Comparison of ENCODE assay signal across 13 cellular contexts in the genomic region with DNA sequence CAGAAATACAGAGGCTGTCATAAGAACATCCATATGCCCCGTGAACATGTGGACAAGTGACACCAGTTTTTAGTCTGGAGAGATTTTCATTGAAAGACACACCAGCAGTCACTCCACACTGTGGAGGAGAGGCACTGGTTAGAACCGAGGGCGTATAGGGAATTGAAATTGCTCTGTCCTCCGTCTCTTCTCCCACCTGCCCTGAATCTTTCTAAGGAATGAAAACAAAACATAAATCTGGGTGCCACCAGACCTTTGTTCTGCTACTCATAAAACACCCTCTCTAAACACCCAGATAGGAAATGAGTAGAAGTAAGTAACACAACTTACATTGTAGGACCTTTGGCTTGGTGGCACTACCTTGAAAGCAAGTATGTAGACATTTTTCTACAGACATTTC. TPM values are rescaled to one million over a fixed set of nuclear protein-coding genes. Genes with fewer than 3 reads are reported as not detected.
A peak's percentile ranks its signal among the peaks of the same experiment; 100 is the strongest.
DNase-seq lines count a peak whose midpoint lies in the region; ATAC-seq and TF ChIP-seq lines count a peak whose summit lies in the region.
"Had no signal": no experiment of that assay in that cellular context is flagged by ENCODE, and none has a peak within 500 bp of the region (broad histone marks: within the 10 kb centered on the region; RNA-seq: fewer than 3 reads in every experiment).

No MANE protein-coding gene starts in this region.

- H3K36me3 ChIP-seq in colonic mucosa = no peaks in the 10 kb centered on the region
- H3K36me3 ChIP-seq in neuron (ENCODE audit: insufficient read depth, low read length) = no peaks in the 10 kb centered on the region
- H3K36me3 ChIP-seq in gastrocnemius medialis = no peaks in the 10 kb centered on the region
- H3K36me3 ChIP-seq: right atrium auricular region had no signal

- H3K9me3 ChIP-seq in colonic mucosa = no peaks in the 10 kb centered on the region
- H3K9me3 ChIP-seq in neuron (ENCODE audit: low read length) = no peaks in the 10 kb centered on the region
- no peaks in the 10 kb centered on the region for H3K9me3 ChIP-seq in gastrocnemius medialis
- H3K9me3 ChIP-seq: right atrium auricular region had no signal

- H3K4me1 ChIP-seq in colonic mucosa = peaks cover 3% of the 10 kb centered on the region
- peaks cover 13% of the 10 kb centered on the region for H3K4me1 ChIP-seq in neuron (ENCODE audit: insufficient read depth, low read length)
- H3K4me1 ChIP-seq in gastrocnemius medialis = peaks cover 15 to 24% of the 10 kb centered on the region in 2 donors

- H3K4me1 Mint-ChIP-seq in activated CD4-positive, alpha-beta T cell treated with anti-CD3 and anti-CD28 coated beads for 36 hours = peaks cover 10% of the 10 kb centered on the region

- POLR2A ChIA-PET in activated CD4-positive, alpha-beta T cell treated with anti-CD3 and anti-CD28 coated beads for 36 hours (lab: Charles Lee) = no interaction called here

- no peak for TF ChIP-seq CTCF in colonic mucosa (IDR thresholded peaks at IDR 0.05)
- TF ChIP-seq CTCF in gastrocnemius medialis (IDR thresholded peaks at IDR 0.05 in 4 of 5, conservative IDR thresholded peaks at IDR 0.05 in 1 of 5) = no peak

- ATAC-seq in activated CD4-positive, alpha-beta T cell treated with anti-CD3 and anti-CD28 coated beads for 36 hours = no peak
- ATAC-seq in gastrocnemius medialis = no peak

- H3K4me3 ChIP-seq in colonic mucosa (peak overlapping the region; percentile 56), neuron (ENCODE audit: low read length) (peak overlapping the region; percentile 91), gastrocnemius medialis (peak overlapping the region in 1 of 4 donors; percentile 78)

- H3K27ac ChIP-seq in colonic mucosa (no peak overlapping the region), gastrocnemius medialis (peak overlapping the region in 1 of 4 donors; percentile 87)
- H3K27ac ChIP-seq: coronary artery had no signal

- H3K27me3 Mint-ChIP-seq in activated CD4-positive, alpha-beta T cell treated with anti-CD3 and anti-CD28 coated beads for 36 hours = peaks cover 69% of the 10 kb centered on the region

- TF ChIP-seq POLR2A in gastrocnemius medialis (IDR thresholded peaks at IDR 0.05) = no peak

- no peaks in the 10 kb centered on the region for H3K36me3 Mint-ChIP-seq in activated CD4-positive, alpha-beta T cell treated with anti-CD3 and anti-CD28 coated beads for 36 hours (ENCODE audit: low read depth)

- DNase-seq in activated CD4-positive, alpha-beta T cell treated with anti-CD3 and anti-CD28 coated beads for 36 hours = no peak
- DNase-seq in activated CD4-positive, alpha-beta T cell treated with anti-CD3 and anti-CD28 coated beads for 1 hour = no peak
- DNase-seq in NCI-H748 (lab: John Stamatoyannopoulos, UW; ENCODE audit: unreplicated experiment) (peak; percentile 48), colonic mucosa (no peak), NOMO-1 treated with DMSO at 0.1 percent for 48 hours (lab: John Stamatoyannopoulos, UW; ENCODE audit: unreplicated experiment) (no peak), gastrocnemius medialis (no peak), NCI-H82 (lab: John Stamatoyannopoulos, UW) (no peak)
- DNase-seq: activated effector memory CD4-positive, alpha-beta T cell treated with anti-CD3 and anti-CD28 coated beads, Interleukin-2, amount 50 U/mL, for 16 hours; NCI-H2107; trophoblast cell had no signal

- peak overlapping the region; percentile 55 for H3K4me3 Mint-ChIP-seq in activated CD4-positive, alpha-beta T cell treated with anti-CD3 and anti-CD28 coated beads for 36 hours

- CTCF ChIA-PET in activated CD4-positive, alpha-beta T cell treated with anti-CD3 and anti-CD28 coated beads for 36 hours (lab: Charles Lee) = no interaction called here

- H3K9me3 Mint-ChIP-seq in activated CD4-positive, alpha-beta T cell treated with anti-CD3 and anti-CD28 coated beads for 36 hours (ENCODE audit: low read depth) = no peaks in the 10 kb centered on the region

- no peak overlapping the region for H3K9ac ChIP-seq in colonic mucosa (ENCODE audit: low read depth in 2 of 2, low read length in 2 of 2)

- no peak overlapping the region for H3K27ac Mint-ChIP-seq in activated CD4-positive, alpha-beta T cell treated with anti-CD3 and anti-CD28 coated beads for 36 hours

- in situ Hi-C loops in gastrocnemius medialis (cut with MboI; ENCODE audit: low sequenced_read_pairs in 4 of 4) = no loop called here

- H2AFZ ChIP-seq in neuron (ENCODE audit: low read depth, low read length) = no peak overlapping the region

- peaks cover 16% of the 10 kb centered on the region for H3K27me3 ChIP-seq in colonic mucosa
- H3K27me3 ChIP-seq in neuron (ENCODE audit: insufficient read depth, low read length) = no peaks in the 10 kb centered on the region
- H3K27me3 ChIP-seq in gastrocnemius medialis = no peaks in the 10 kb centered on the region

- intact Hi-C loops in activated CD4-positive, alpha-beta T cell treated with anti-CD3 and anti-CD28 coated beads for 36 hours (cut with DNase I, micrococcal nuclease) = loop anchor here in 1 of 2 experiments (1.0 kb wide), 1 partner anchor 216 kb away; no protein-coding TSS in a partner anchor
- intact Hi-C loops in colonic mucosa (cut with DNase I) (no loop called here), gastrocnemius medialis (cut with DNase I; ENCODE audit: low total_unique reads) (loop anchor here (5.0 kb wide), 1 partner anchor 35 kb away; a partner anchor contains a TSS)

RNA-seq across cellular contexts. Expression of a gene that starts 37.1 kb away (rescaled TPM):
- under 1 TPM; 0.05 to 0.19 TPM for total RNA-seq in activated CD4-positive, alpha-beta T cell treated with anti-CD3 and anti-CD28 coated beads for 36 hours
- total RNA-seq in colonic mucosa = 10 to 100 TPM; 12.7 to 15.1 TPM
- total RNA-seq in gastrocnemius medialis = 100 to 1,000 TPM in 3 of 4 donors, 10 to 100 TPM in 1; 60.2 to 198 (median 161) TPM

Comparison
In these comparisons a context has a peak if more than half of its experiments do, and no peak if none do; other contexts are left out.
1. RNA of a gene that starts 37.1 kb away (total RNA-seq): 60.2 to 198 TPM in gastrocnemius medialis and 12.7 to 15.1 TPM in colonic mucosa; 0.05 to 0.19 TPM in activated CD4-positive, alpha-beta T cell treated with anti-CD3 and anti-CD28 coated beads for 36 hours; every median in the first group is over 10 times any median in the second.